22 cellular contexts compared by ENCODE assay signal in the genomic region with DNA sequence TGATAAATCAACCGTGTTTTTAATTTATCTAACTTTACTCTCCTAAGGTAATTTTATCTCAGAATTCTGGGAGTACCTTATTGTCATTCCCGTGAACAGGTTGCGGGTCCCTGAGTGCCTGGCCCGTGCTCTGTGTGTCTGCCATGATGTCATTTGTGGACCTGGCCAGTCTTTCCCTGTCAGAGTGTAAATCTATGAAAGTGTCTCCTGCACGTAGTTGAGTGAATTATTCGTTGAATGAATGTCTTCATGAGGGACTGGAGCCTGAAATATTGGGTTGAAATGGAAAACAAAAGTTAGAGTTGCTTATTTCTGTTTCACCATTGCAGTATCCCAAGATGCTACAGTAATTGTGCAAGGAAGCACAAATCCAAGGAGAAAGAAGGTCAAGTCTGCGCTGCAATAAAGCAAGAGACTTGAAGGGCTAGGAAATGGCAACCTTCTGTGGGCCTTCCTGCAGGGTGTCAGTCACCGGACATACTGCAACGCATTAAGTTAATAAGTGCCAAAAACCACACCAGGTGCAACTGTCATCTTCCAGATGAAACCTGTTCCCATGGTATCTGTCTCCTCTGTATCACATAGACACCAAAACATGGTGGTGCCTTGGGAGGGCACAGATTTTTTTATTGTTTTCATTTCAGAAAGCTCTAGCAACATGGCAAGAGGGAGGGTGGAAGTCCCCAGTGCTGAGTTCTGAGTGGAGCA.
"Had no signal": no experiment of that assay in that cellular context is flagged by ENCODE, and none has a peak within 500 bp of the region (broad histone marks: within the 10 kb centered on the region; RNA-seq: fewer than 3 reads in every experiment).

No MANE protein-coding gene starts in this region.

- H3K4me3 ChIP-seq: lower lobe of right lung, neural progenitor cell, sigmoid colon, smooth muscle cell, transverse colon had no signal

- H3K36me3 ChIP-seq: lower lobe of right lung, neural progenitor cell, sigmoid colon, transverse colon had no signal

- H3K27ac ChIP-seq: epithelial cell of prostate, lower lobe of right lung, neural progenitor cell, sigmoid colon, transverse colon had no signal

- H3K27me3 ChIP-seq: neural progenitor cell, sigmoid colon, transverse colon had no signal

- H2AFZ ChIP-seq: neural progenitor cell had no signal

- ATAC-seq: activated T-cell treated with anti-CD3 and anti-CD28 coated beads, Interleukin-2, amount 50 U/mL, for 72 hours; left lobe of liver; lower lobe of right lung; naive thymus-derived CD8-positive, alpha-beta T cell; stimulated activated naive B cell treated with anti-CD40 and anti-IgM and Interleukin-4, amounts not matched to agents 10 μg/mL and 1 μg/mL and 100 μg/mL, for 72 hours had no signal

- H3K4me3 Mint-ChIP-seq: activated B cell treated with CpG ODN at 0.5 μM for 24 hours; activated naive CD4-positive, alpha-beta T cell treated with anti-CD3 and anti-CD28 coated beads for 36 hours; activated T-cell treated with anti-CD3 and anti-CD28 coated beads, Interleukin-2, amount 50 U/mL, for 72 hours; naive thymus-derived CD8-positive, alpha-beta T cell; neural progenitor cell; stimulated activated naive B cell treated with anti-CD40 and anti-IgM and Interleukin-4, amounts not matched to agents 10 μg/mL and 1 μg/mL and 100 μg/mL, for 72 hours had no signal

- DNase-seq: activated B cell treated with CpG ODN at 0.5 μM for 24 hours; activated CD4-positive, alpha-beta T cell treated with anti-CD3 and anti-CD28 coated beads for 4 hours; activated CD4-positive, alpha-beta T cell treated with anti-CD3 and anti-CD28 coated beads, Interleukin-2, amount 50 U/mL, for 48 hours; activated effector memory CD4-positive, alpha-beta T cell treated with Interleukin-2 at 50 U/mL for 16 hours; activated naive CD4-positive, alpha-beta T cell treated with anti-CD3 and anti-CD28 coated beads for 36 hours; activated T-cell treated with anti-CD3 and anti-CD28 coated beads, Interleukin-2, amount 50 U/mL, for 72 hours; amygdala; cortex of kidney; kidney; lower lobe of right lung; naive thymus-derived CD8-positive, alpha-beta T cell; posterior cingulate gyrus; sigmoid colon; stimulated activated CD4-positive, alpha-beta T cell treated with anti-CD3 and anti-CD28 coated beads, Interleukin-15, amount 100 ng/mL, for 24 hours; stimulated activated CD8-positive, alpha-beta memory T cell treated with anti-CD3 and anti-CD28 coated beads, Interleukin-4, amount 100 ng/mL, for 48 hours; stimulated activated naive B cell treated with anti-CD40 and anti-IgM and Interleukin-4, amounts not matched to agents 10 μg/mL and 1 μg/mL and 100 μg/mL, for 72 hours; transverse colon had no signal

- H3K4me2 ChIP-seq: neural progenitor cell, smooth muscle cell had no signal

- H3K27me3 Mint-ChIP-seq: activated B cell treated with CpG ODN at 0.5 μM for 24 hours; stimulated activated naive B cell treated with anti-CD40 and anti-IgM and Interleukin-4, amounts not matched to agents 10 μg/mL and 1 μg/mL and 100 μg/mL, for 72 hours had no signal

- H3K9me3 ChIP-seq: lower lobe of right lung, sigmoid colon, transverse colon had no signal

- H3K9ac ChIP-seq: neural progenitor cell had no signal

- H3K36me3 Mint-ChIP-seq: naive thymus-derived CD8-positive, alpha-beta T cell; neural progenitor cell had no signal

- FAIRE-seq: kidney, urothelium cell line had no signal

- H3K27ac Mint-ChIP-seq: activated B cell treated with CpG ODN at 0.5 μM for 24 hours; activated naive CD4-positive, alpha-beta T cell treated with anti-CD3 and anti-CD28 coated beads for 36 hours; activated T-cell treated with anti-CD3 and anti-CD28 coated beads, Interleukin-2, amount 50 U/mL, for 72 hours; naive thymus-derived CD8-positive, alpha-beta T cell; neural progenitor cell; stimulated activated naive B cell treated with anti-CD40 and anti-IgM and Interleukin-4, amounts not matched to agents 10 μg/mL and 1 μg/mL and 100 μg/mL, for 72 hours had no signal

- H3K4me1 ChIP-seq: lower lobe of right lung, sigmoid colon had no signal

- H3K9me3 Mint-ChIP-seq: activated B cell treated with CpG ODN at 0.5 μM for 24 hours; activated naive CD4-positive, alpha-beta T cell treated with anti-CD3 and anti-CD28 coated beads for 36 hours; activated T-cell treated with anti-CD3 and anti-CD28 coated beads, Interleukin-2, amount 50 U/mL, for 72 hours; naive thymus-derived CD8-positive, alpha-beta T cell; stimulated activated naive B cell treated with anti-CD40 and anti-IgM and Interleukin-4, amounts not matched to agents 10 μg/mL and 1 μg/mL and 100 μg/mL, for 72 hours had no signal
